In the genomic region with DNA sequence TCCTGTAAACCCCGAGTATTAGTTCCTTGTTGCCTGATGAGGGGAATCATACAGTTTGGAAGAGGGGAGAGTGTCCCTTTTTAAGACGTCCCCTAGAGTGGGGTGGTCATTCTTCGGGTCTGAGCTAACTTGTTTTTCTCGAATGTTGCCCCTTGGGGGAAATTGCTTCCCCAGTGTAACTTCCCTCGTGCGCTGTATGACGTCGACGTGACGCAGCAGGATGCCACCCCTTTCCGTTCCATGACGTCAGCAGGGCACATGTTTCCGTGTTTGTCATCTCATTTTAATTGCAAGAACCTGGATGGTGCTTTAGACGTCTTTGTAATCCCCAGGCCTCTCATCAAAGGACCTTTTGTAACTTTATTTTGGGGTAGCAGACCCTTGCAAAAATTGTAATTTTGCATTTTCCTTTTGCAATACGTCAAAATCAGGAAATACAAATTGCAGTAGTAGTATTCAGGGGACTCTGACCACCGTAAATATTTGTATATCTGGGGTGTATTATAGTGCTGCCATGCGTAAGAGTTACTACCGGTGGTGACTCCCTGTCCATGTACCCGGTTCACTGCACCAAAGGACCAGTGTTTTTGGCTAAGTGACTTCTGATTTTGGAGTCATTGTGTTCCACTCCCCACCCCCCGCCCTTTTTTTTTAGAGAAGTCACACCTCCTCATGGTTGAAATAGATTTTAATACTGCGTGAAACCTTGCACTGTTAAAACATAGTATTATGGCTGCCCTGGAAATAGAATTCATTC, we compare ENCODE assay signal across 8 cellular contexts. TPM values are rescaled to one million over a fixed set of nuclear protein-coding genes. Genes with fewer than 3 reads are reported as not detected.
DNase-seq lines count a peak whose midpoint lies in the region; ATAC-seq, FAIRE-seq and TF ChIP-seq lines count a peak whose summit lies in the region.

No MANE protein-coding gene starts in this region.

- peaks cover 38% of the 10 kb centered on the region for H3K4me1 Mint-ChIP-seq in activated T-helper 17 cell treated with anti-CD3 and anti-CD28 coated beads, Interleukin-2, amount 50 U/mL, for 72 hours
- peaks cover 34 to 55% of the 10 kb centered on the region in 2 donors for H3K4me1 Mint-ChIP-seq in natural killer cell treated with Interleukin-12 subunit alpha and Interleukin-12 subunit beta and Interleukin-15 and Interleukin-18, amount 100 ng/mL, for 72 hours (ENCODE audit: low read depth in 2 of 2)

- H3K4me3 Mint-ChIP-seq in activated T-helper 17 cell treated with anti-CD3 and anti-CD28 coated beads, Interleukin-2, amount 50 U/mL, for 72 hours, result peak overlapping the region; percentile 95
- H3K4me3 Mint-ChIP-seq in natural killer cell treated with Interleukin-12 subunit alpha and Interleukin-12 subunit beta and Interleukin-15 and Interleukin-18, amount 100 ng/mL, for 72 hours, result peak overlapping the region; percentile 99

- no peaks in the 10 kb centered on the region for H3K27me3 Mint-ChIP-seq in activated T-helper 17 cell treated with anti-CD3 and anti-CD28 coated beads, Interleukin-2, amount 50 U/mL, for 72 hours
- H3K27me3 Mint-ChIP-seq in natural killer cell treated with Interleukin-12 subunit alpha and Interleukin-12 subunit beta and Interleukin-15 and Interleukin-18, amount 100 ng/mL, for 72 hours, result no peaks in the 10 kb centered on the region

- peak overlapping the region; percentile 94 for H3K4me3 ChIP-seq in fibroblast of mammary gland (ENCODE audit: control insufficient read depth, low read depth, low read length)

- TF ChIP-seq CTCF in fibroblast of mammary gland (conservative IDR thresholded peaks at IDR 0.05; ENCODE audit: control insufficient read depth, insufficient read depth, low read depth, low read length), result no peak

- DNase-seq in ACHN, result peak; percentile 84
- peak; percentile 49 for DNase-seq in RCC 7860 (ENCODE audit: low spot score)
- DNase-seq in fibroblast of mammary gland (ENCODE audit: low read depth), result peak; percentile 93
- peak; percentile 86 for DNase-seq in natural killer cell treated with Interleukin-12 subunit alpha and Interleukin-12 subunit beta and Interleukin-15 and Interleukin-18, amount 100 ng/mL, for 72 hours (ENCODE audit: low spot score)
- DNase-seq in stimulated activated naive CD8-positive, alpha-beta T cell treated with anti-CD3 and anti-CD28 coated beads, Interleukin-15, Interleukin-2, amounts not matched to agents 100 U/mL and 50 U/mL, for 24 hours, result peak; percentile 88

- H3K27ac Mint-ChIP-seq in activated T-helper 17 cell treated with anti-CD3 and anti-CD28 coated beads, Interleukin-2, amount 50 U/mL, for 72 hours, result peak overlapping the region; percentile 100
- H3K27ac Mint-ChIP-seq in natural killer cell treated with Interleukin-12 subunit alpha and Interleukin-12 subunit beta and Interleukin-15 and Interleukin-18, amount 100 ng/mL, for 72 hours, result peak overlapping the region; percentile 97 to 99

- in situ Hi-C loops in ACHN (cut with HindIII; ENCODE audit: low pct_ligation_motif_present, low pct_unique_long_range_greater_than_20kb, low sequenced_read_pairs), result no loop called here

- ATAC-seq in GM18907 (IDR thresholded peaks at IDR 0.05; ENCODE audit: unreplicated experiment), result peak; percentile 27
- ATAC-seq in HG03571 (IDR thresholded peaks at IDR 0.05; ENCODE audit: unreplicated experiment), result peak; percentile 21
- peak; percentile 11 for ATAC-seq in activated T-helper 17 cell treated with anti-CD3 and anti-CD28 coated beads, Interleukin-2, amount 50 U/mL, for 72 hours (replicated peaks)
- ATAC-seq in natural killer cell treated with Interleukin-12 subunit alpha and Interleukin-12 subunit beta and Interleukin-15 and Interleukin-18, amount 100 ng/mL, for 72 hours, result peak; percentile 30 to 54
- ATAC-seq in stimulated activated naive CD8-positive, alpha-beta T cell treated with anti-CD3 and anti-CD28 coated beads, Interleukin-15, Interleukin-2, amounts not matched to agents 100 U/mL and 50 U/mL, for 24 hours, result peak; percentile 19

- no peak for FAIRE-seq in RCC 7860 (lab: Jason Lieb, UNC)

- H3K36me3 Mint-ChIP-seq in activated T-helper 17 cell treated with anti-CD3 and anti-CD28 coated beads, Interleukin-2, amount 50 U/mL, for 72 hours (ENCODE audit: low read depth), result peaks cover 58% of the 10 kb centered on the region
- peaks cover 15% of the 10 kb centered on the region for H3K36me3 Mint-ChIP-seq in natural killer cell treated with Interleukin-12 subunit alpha and Interleukin-12 subunit beta and Interleukin-15 and Interleukin-18, amount 100 ng/mL, for 72 hours

- peaks cover 4% of the 10 kb centered on the region for H3K9me3 Mint-ChIP-seq in activated T-helper 17 cell treated with anti-CD3 and anti-CD28 coated beads, Interleukin-2, amount 50 U/mL, for 72 hours
- no peaks in the 10 kb centered on the region for H3K9me3 Mint-ChIP-seq in natural killer cell treated with Interleukin-12 subunit alpha and Interleukin-12 subunit beta and Interleukin-15 and Interleukin-18, amount 100 ng/mL, for 72 hours

RNA-seq across cellular contexts. Expression of gene BABAM2, which starts 0.7 kb away (rescaled TPM):
- total RNA-seq in activated T-helper 17 cell treated with anti-CD3 and anti-CD28 coated beads, Interleukin-2, amount 50 U/mL, for 72 hours, result 10 to 100 TPM; 87.0 to 88.6 TPM
- total RNA-seq in natural killer cell treated with Interleukin-12 subunit alpha and Interleukin-12 subunit beta and Interleukin-15 and Interleukin-18, amount 100 ng/mL, for 72 hours, result 10 to 100 TPM; 53.8 to 66.6 TPM

RNA-seq across cellular contexts. Expression of gene RBKS, which starts 1.1 kb away (rescaled TPM):
- total RNA-seq in activated T-helper 17 cell treated with anti-CD3 and anti-CD28 coated beads, Interleukin-2, amount 50 U/mL, for 72 hours, result 10 to 100 TPM in 1 of 2 donors, 1 to 10 TPM in 1; 7.7 to 10.0 TPM
- 1 to 10 TPM; 3.1 to 4.5 TPM for total RNA-seq in natural killer cell treated with Interleukin-12 subunit alpha and Interleukin-12 subunit beta and Interleukin-15 and Interleukin-18, amount 100 ng/mL, for 72 hours

Comparison
In these comparisons a context has a peak if more than half of its experiments do, and no peak if none do; other contexts are left out.
1. Peak in every context shown above with its lines: DNase-seq, ATAC-seq and H3K4me3 ChIP-seq.